In the genomic region with DNA sequence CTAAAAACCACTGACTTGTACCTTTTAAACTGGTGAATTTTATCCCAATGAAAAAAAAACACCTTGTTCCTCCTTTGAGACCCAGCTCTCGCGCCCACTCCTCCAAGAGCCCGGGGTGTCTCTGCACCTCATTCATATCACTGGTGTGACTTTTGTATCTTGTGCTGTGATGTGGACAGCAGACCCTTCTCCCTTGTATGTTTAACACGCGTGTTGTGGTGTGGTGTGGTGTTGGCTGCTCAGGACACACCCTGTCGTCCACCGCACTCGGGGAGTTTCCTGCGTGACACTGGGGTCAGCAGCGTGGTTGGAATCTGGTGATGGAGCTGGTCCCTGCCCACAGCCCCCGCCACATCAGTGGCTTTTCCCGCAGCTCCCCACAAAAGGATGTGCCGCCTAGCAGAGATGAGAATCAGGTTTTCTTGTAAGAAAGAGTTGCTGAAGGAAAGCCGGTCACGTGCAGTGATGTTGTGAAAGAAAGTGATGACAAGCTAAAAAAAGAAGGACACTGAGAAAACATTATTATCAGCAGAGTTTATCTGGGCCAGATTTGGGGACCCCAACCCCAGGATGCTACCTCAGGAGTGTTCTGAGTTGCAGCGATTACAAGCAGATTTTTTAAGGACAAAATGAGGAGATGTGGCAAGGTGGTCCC, we compare ENCODE assay signal across 32 cellular contexts.
DNase-seq lines count a peak whose midpoint lies in the region; ATAC-seq, FAIRE-seq and TF ChIP-seq lines count a peak whose summit lies in the region.
"Had no signal": no experiment of that assay in that cellular context is flagged by ENCODE, and none has a peak within 500 bp of the region (broad histone marks: within the 10 kb centered on the region; RNA-seq: fewer than 3 reads in every experiment).

No MANE protein-coding gene starts in this region.

- no peaks in the 10 kb centered on the region for H3K9me1 ChIP-seq in IMR-90 (ENCODE audit: insufficient read depth, low read length)
- no peaks in the 10 kb centered on the region for H3K9me1 ChIP-seq in endothelial cell of umbilical vein (replicated peaks; ENCODE audit: control insufficient read depth, extremely low read depth, insufficient read depth, low read length)

- WGBS in IMR-90 (ENCODE audit: extremely low coverage in 2 of 2, insufficient read length in 1 of 2), 2 experiments, result 86% methylated on average over 1 of the region's 16 CpGs; no CpG with 5 or more reads in 1 of the 2 experiments
- 62 to 86% methylated on average over 16 of the region's 16 CpGs for WGBS in sigmoid colon, 2 donors

- no peak overlapping the region for H4K91ac ChIP-seq in IMR-90 (ENCODE audit: insufficient read depth, low read depth, low read length)

- H2BK120ac ChIP-seq in IMR-90 (ENCODE audit: low read depth, low read length), result no peak overlapping the region

- H4K8ac ChIP-seq in IMR-90 (ENCODE audit: low read depth in 2 of 2, low read length in 2 of 2), result no peak overlapping the region

- in situ Hi-C loops in IMR-90 (cut with MboI; ENCODE audit: low sequenced_read_pairs), result no loop called here
- in situ Hi-C loops in KBM-7 (cut with MboI; ENCODE audit: low pct_unique_long_range_greater_than_20kb, low sequenced_read_pairs), result no loop called here

- H3K56ac ChIP-seq in IMR-90 (ENCODE audit: extremely low read depth, insufficient read depth, low read length), result no peak overlapping the region

- dilution Hi-C loops in IMR-90 (cut with HindIII; ENCODE audit: low sequenced_read_pairs, unreplicated experiment) (no loop called here), endothelial cell of umbilical vein (cut with MboI; ENCODE audit: extremely low pct_ligation_motif_present, low sequenced_read_pairs) (no loop called here)

- H3K36me3 ChIP-seq in IMR-90 (ENCODE audit: control insufficient read depth, insufficient read depth, low read length) (no peaks in the 10 kb centered on the region), endothelial cell of umbilical vein (ENCODE audit: control insufficient read depth in 2 of 2, extremely low read depth in 1 of 2, insufficient read depth in 2 of 2, low read length in 2 of 2) (no peaks in the 10 kb centered on the region), sigmoid colon (no peaks in the 10 kb centered on the region)
- H3K36me3 ChIP-seq: gastrocnemius medialis, pancreas, thyroid gland, vagina had no signal

- H3K4me2 ChIP-seq in IMR-90 (ENCODE audit: low read depth, low read length), result no peak overlapping the region
- no peak overlapping the region for H3K4me2 ChIP-seq in endothelial cell of umbilical vein (ENCODE audit: insufficient read depth, low read length)

- no peak overlapping the region for H2BK5ac ChIP-seq in IMR-90 (ENCODE audit: low read depth, low read length, poor library complexity, severe bottlenecking)

- intact Hi-C loops in IMR-90 (cut with micrococcal nuclease) (no loop called here), endothelial cell of umbilical vein (cut with micrococcal nuclease) (no loop called here), sigmoid colon (cut with DNase I) (no loop called here)

- H3K4me1 Mint-ChIP-seq in T-helper 1 cell treated with Interleukin-12 subunit alpha and Interleukin-12 subunit beta and Interleukin-4 antibody, amounts not matched to agents 30 μg/mL and 1 μg/mL, for 36 hours (ENCODE audit: low read depth), result peaks cover 6% of the 10 kb centered on the region

- DNase-seq in T-helper 1 cell (no peak), IMR-90 (no peak), endothelial cell of umbilical vein (ENCODE audit: low read depth, low spot score) (no peak), sigmoid colon (peak; percentile 38), germinal center (ENCODE audit: low spot score) (no peak), NCI-H82 (lab: John Stamatoyannopoulos, UW) (no peak), KBM-7 (no peak)
- DNase-seq: activated CD4-positive, alpha-beta T cell treated with anti-CD3 and anti-CD28 coated beads for 4 hours; activated CD8-positive, alpha-beta memory T cell treated with anti-CD3 and anti-CD28 coated beads for 24 hours; AML-193; aorta; CD8-positive, alpha-beta T cell; EL; gastrocnemius medialis; NCI-H1048; NCI-H2171; NCI-H524; pancreas; retina; SHP77 treated with DMSO at 0.1 percent for 48 hours; small intestine; T-helper 9 cell; thyroid gland had no signal

- BruUV-seq in IMR-90 (replicated peaks; lab: Mats Ljungman, UMichigan), result no TSS peak
- no TSS peak for BruUV-seq in endothelial cell of umbilical vein (replicated peaks; lab: Mats Ljungman, UMichigan)

- no peak overlapping the region for H3K23ac ChIP-seq in IMR-90 (ENCODE audit: low read depth, low read length)

- no peak for TF ChIP-seq POLR2A in IMR-90 (IDR thresholded peaks at IDR 0.05; ENCODE audit: low read depth, low read length)
- no peak for TF ChIP-seq POLR2A in endothelial cell of umbilical vein (IDR thresholded peaks at IDR 0.05; ENCODE audit: low read depth, low read length)
- no peak for TF ChIP-seq POLR2A in sigmoid colon (IDR thresholded peaks at IDR 0.05)

- no peak overlapping the region for H3K4ac ChIP-seq in IMR-90 (ENCODE audit: low read depth, low read length)

- ATAC-seq in IMR-90 (ENCODE audit: low read depth), result no peak
- ATAC-seq: CD8-positive, alpha-beta T cell; gastrocnemius medialis; HepG2; Panc1; pancreas had no signal

- no peaks in the 10 kb centered on the region for H3K79me1 ChIP-seq in IMR-90 (ENCODE audit: low read depth in 1 of 2, low read length in 2 of 2)

- H3K4me3 ChIP-seq in IMR-90 (ENCODE audit: insufficient read depth, low read depth, low read length) (no peak overlapping the region), endothelial cell of umbilical vein (replicated peaks in 1 of 3; ENCODE audit: insufficient read depth in 1 of 3, low read depth in 1 of 3, low read length in 3 of 3) (no peak overlapping the region), sigmoid colon (no peak overlapping the region)
- H3K4me3 ChIP-seq: gastrocnemius medialis, lung, pancreas, thyroid gland, vagina had no signal

- peak; percentile 4 for FAIRE-seq in endothelial cell of umbilical vein (lab: Jason Lieb, UNC)
- FAIRE-seq: bronchial epithelial cell, HepG2, pancreas, small intestine had no signal

- no peaks in the 10 kb centered on the region for H3K4me1 ChIP-seq in IMR-90 (ENCODE audit: control insufficient read depth, insufficient read depth, low read length)
- H3K4me1 ChIP-seq in endothelial cell of umbilical vein (ENCODE audit: control insufficient read depth, extremely low read depth, insufficient read depth, low read length), result peaks cover 10% of the 10 kb centered on the region
- no peaks in the 10 kb centered on the region for H3K4me1 ChIP-seq in sigmoid colon
- H3K4me1 ChIP-seq: pancreas, thyroid gland, vagina had no signal

- POLR2A ChIA-PET in IMR-90 (lab: Charles Lee; ENCODE audit: unreplicated experiment) (no interaction called here), endothelial cell of umbilical vein (lab: Charles Lee) (no interaction called here)

- H3K9ac ChIP-seq in IMR-90 (ENCODE audit: low read depth, low read length) (no peak overlapping the region), endothelial cell of umbilical vein (replicated peaks; ENCODE audit: extremely low read depth, insufficient read depth, low read length) (no peak overlapping the region)

- no peak overlapping the region for H3K27ac ChIP-seq in IMR-90 (ENCODE audit: insufficient read depth, low read length)
- no peak overlapping the region for H3K27ac ChIP-seq in endothelial cell of umbilical vein (ENCODE audit: insufficient read depth, low read depth, low read length)
- H3K27ac ChIP-seq in sigmoid colon, result no peak overlapping the region
- H3K27ac ChIP-seq: gastrocnemius medialis, pancreas, thyroid gland, vagina, VCaP had no signal

- no peaks in the 10 kb centered on the region for H3K79me2 ChIP-seq in endothelial cell of umbilical vein (ENCODE audit: control insufficient read depth, insufficient read depth, low read length)

- no peaks in the 10 kb centered on the region for H3K9me3 ChIP-seq in IMR-90 (ENCODE audit: control insufficient read depth, insufficient read depth, low read length)
- no peaks in the 10 kb centered on the region for H3K9me3 ChIP-seq in endothelial cell of umbilical vein (replicated peaks; ENCODE audit: control insufficient read depth, insufficient read depth, low read length)
- H3K9me3 ChIP-seq in sigmoid colon, result no peaks in the 10 kb centered on the region
- H3K9me3 ChIP-seq: gastrocnemius medialis, pancreas, thyroid gland, vagina had no signal

- TF ChIP-seq CTCF in IMR-90 (conservative IDR thresholded peaks at IDR 0.05; ENCODE audit: low read depth, low read length) (no peak), endothelial cell of umbilical vein (IDR thresholded peaks at IDR 0.05; ENCODE audit: extremely low read depth in 1 of 2, insufficient read depth in 1 of 2, low read depth in 1 of 2, low read length in 2 of 2) (no peak), sigmoid colon (IDR thresholded peaks at IDR 0.05) (no peak)

- no peak overlapping the region for H3K14ac ChIP-seq in IMR-90 (replicated peaks; ENCODE audit: low read depth, low read length)

- H4K20me1 ChIP-seq in IMR-90 (ENCODE audit: insufficient read depth, low read length) (no peaks in the 10 kb centered on the region), endothelial cell of umbilical vein (replicated peaks; ENCODE audit: control insufficient read depth, extremely low read depth, insufficient read depth, low read length) (no peaks in the 10 kb centered on the region)

- H3K36me3 Mint-ChIP-seq in T-helper 1 cell treated with Interleukin-12 subunit alpha and Interleukin-12 subunit beta and Interleukin-4 antibody, amounts not matched to agents 30 μg/mL and 1 μg/mL, for 36 hours (ENCODE audit: low read depth), result no peaks in the 10 kb centered on the region
- H3K36me3 Mint-ChIP-seq: activated naive CD8-positive, alpha-beta T cell; CD8-positive, alpha-beta T cell had no signal

- no peak overlapping the region for H3K4me3 Mint-ChIP-seq in T-helper 1 cell treated with Interleukin-12 subunit alpha and Interleukin-12 subunit beta and Interleukin-4 antibody, amounts not matched to agents 30 μg/mL and 1 μg/mL, for 36 hours
- H3K4me3 Mint-ChIP-seq: activated naive CD8-positive, alpha-beta T cell; CD8-positive, alpha-beta T cell; nephron had no signal

- no peak overlapping the region for H2AK9ac ChIP-seq in IMR-90 (replicated peaks; ENCODE audit: low read depth, low read length, poor library complexity)

- peaks cover 4% of the 10 kb centered on the region for H3K27me3 Mint-ChIP-seq in T-helper 1 cell treated with Interleukin-12 subunit alpha and Interleukin-12 subunit beta and Interleukin-4 antibody, amounts not matched to agents 30 μg/mL and 1 μg/mL, for 36 hours (ENCODE audit: low read depth)

- H2AFZ ChIP-seq in IMR-90 (replicated peaks; ENCODE audit: low read length, poor library complexity) (peak overlapping the region; percentile 49), endothelial cell of umbilical vein (ENCODE audit: low read depth, low read length) (no peak overlapping the region)

- no peak overlapping the region for H3K18ac ChIP-seq in IMR-90 (ENCODE audit: low read depth, low read length)

- CTCF ChIA-PET in IMR-90 (lab: Yijun Ruan, JAX), result interaction anchor here (0.6 to 1.5 kb wide), 2 partner anchors 14 to 614 kb away, joined by 3 to 4 read pairs; no protein-coding TSS in a partner anchor
- CTCF ChIA-PET in endothelial cell of umbilical vein (lab: Charles Lee), result interaction anchor here (1.4 to 2.0 kb wide), 2 partner anchors 9 to 980 kb away, joined by 5 to 8 read pairs; no protein-coding TSS in a partner anchor

- H4K5ac ChIP-seq in IMR-90 (ENCODE audit: low read depth, low read length), result no peak overlapping the region

- H3K27ac Mint-ChIP-seq in T-helper 1 cell treated with Interleukin-12 subunit alpha and Interleukin-12 subunit beta and Interleukin-4 antibody, amounts not matched to agents 30 μg/mL and 1 μg/mL, for 36 hours, result peak overlapping the region; percentile 47
- H3K27ac Mint-ChIP-seq: activated naive CD8-positive, alpha-beta T cell; CD8-positive, alpha-beta T cell had no signal

- H2BK15ac ChIP-seq in IMR-90 (ENCODE audit: low read depth, low read length), result no peak overlapping the region

- H2AK5ac ChIP-seq in IMR-90 (ENCODE audit: low read depth, low read length), result no peak overlapping the region

- no peak for TF ChIP-seq RAD21 in IMR-90 (IDR thresholded peaks at IDR 0.05; ENCODE audit: low read length)

- no peaks in the 10 kb centered on the region for H3K9me3 Mint-ChIP-seq in T-helper 1 cell treated with Interleukin-12 subunit alpha and Interleukin-12 subunit beta and Interleukin-4 antibody, amounts not matched to agents 30 μg/mL and 1 μg/mL, for 36 hours
- H3K9me3 Mint-ChIP-seq: CD8-positive, alpha-beta T cell; nephron had no signal

- H3K27me3 ChIP-seq in IMR-90 (ENCODE audit: control insufficient read depth, insufficient read depth, low read length), result peaks cover 5% of the 10 kb centered on the region; the same call in 1 of the 2 replicates
- no peaks in the 10 kb centered on the region for H3K27me3 ChIP-seq in endothelial cell of umbilical vein (ENCODE audit: control insufficient read depth in 2 of 2, insufficient read depth in 2 of 2, low read length in 2 of 2)
- H3K27me3 ChIP-seq in sigmoid colon, result no peaks in the 10 kb centered on the region
- H3K27me3 ChIP-seq: gastrocnemius medialis, pancreas, thyroid gland, vagina had no signal

- no peak overlapping the region for H2BK20ac ChIP-seq in IMR-90 (ENCODE audit: low read depth, low read length)

- TF ChIP-seq EP300 in sigmoid colon (IDR thresholded peaks at IDR 0.05), result no peak
